ENCODE assay signal across 11 cellular contexts in the genomic region with DNA sequence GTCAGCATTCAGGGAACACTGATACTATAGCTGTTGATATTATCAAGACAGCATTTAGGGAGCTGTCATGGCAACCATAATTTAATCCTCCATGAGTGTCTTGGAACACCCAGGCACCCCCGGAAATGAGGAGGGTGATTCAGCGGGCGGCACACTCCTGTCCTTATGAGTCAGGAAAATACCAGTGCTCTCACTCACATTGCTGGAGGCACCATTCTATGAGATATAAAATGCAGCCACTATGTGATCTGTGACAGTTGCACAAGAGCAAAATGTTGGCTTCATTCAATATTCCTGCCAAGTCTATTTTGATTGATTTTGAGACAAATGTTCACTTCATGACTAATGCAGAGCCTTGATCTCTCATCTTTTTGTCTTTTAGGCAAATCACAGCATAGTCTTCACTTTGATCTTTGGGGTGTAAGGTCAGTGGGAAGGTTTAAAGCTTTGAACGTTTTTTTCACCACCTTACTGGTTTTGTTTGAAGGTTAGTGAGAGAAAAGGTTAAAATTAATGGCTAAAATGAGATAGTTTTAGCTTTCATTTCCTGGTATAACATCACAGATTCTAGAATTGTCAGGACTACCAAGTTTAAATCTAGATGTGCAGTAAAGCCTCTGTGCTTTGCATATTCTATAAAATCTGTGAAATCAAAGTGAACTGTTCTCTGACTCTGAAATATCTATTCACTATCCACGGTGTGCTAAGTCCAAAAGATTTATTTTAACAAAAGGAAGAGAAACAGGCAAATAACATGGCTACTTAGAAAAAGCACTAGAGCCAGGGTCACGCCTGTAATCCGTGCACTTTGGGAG. TPM values are rescaled to one million over a fixed set of nuclear protein-coding genes. Genes with fewer than 3 reads are reported as not detected.
DNase-seq lines count a peak whose midpoint lies in the region; ATAC-seq and TF ChIP-seq lines count a peak whose summit lies in the region.
"Had no signal": no experiment of that assay in that cellular context is flagged by ENCODE, and none has a peak within 500 bp of the region (broad histone marks: within the 10 kb centered on the region; RNA-seq: fewer than 3 reads in every experiment).

No MANE protein-coding gene starts in this region.

- no peak for DNase-seq in activated CD8-positive, alpha-beta T cell treated with anti-CD3 and anti-CD28 coated beads for 36 hours
- no peak for DNase-seq in activated CD8-positive, alpha-beta T cell treated with anti-CD3 and anti-CD28 coated beads, Interleukin-2, amount 10 ng/mL, durations not matched to agents 7 days and 5 days
- peak; percentile 69 for DNase-seq in SK-N-SH
- DNase-seq in head of caudate nucleus = peak in 38 of 42 donors; percentile 17 to 85 (median 56)
- no peak for DNase-seq in type B pancreatic cell (ENCODE audit: extremely low spot score, unreplicated experiment)
- no peak for DNase-seq in UCSD-AML1 (lab: John Stamatoyannopoulos, UW; ENCODE audit: unreplicated experiment)
- DNase-seq: CD8-positive, alpha-beta memory T cell had no signal

- peak; percentile 37 for ATAC-seq in activated CD8-positive, alpha-beta T cell treated with anti-CD3 and anti-CD28 coated beads for 36 hours
- no peak for ATAC-seq in activated CD8-positive, alpha-beta T cell treated with anti-CD3 and anti-CD28 coated beads, Interleukin-2, amount 10 ng/mL, durations not matched to agents 7 days and 5 days
- no peak for ATAC-seq in GM21786 (IDR thresholded peaks at IDR 0.05; ENCODE audit: unreplicated experiment)
- no peak for ATAC-seq in HG02884 (IDR thresholded peaks at IDR 0.05; ENCODE audit: unreplicated experiment)

- H3K36me3 Mint-ChIP-seq in activated CD8-positive, alpha-beta T cell treated with anti-CD3 and anti-CD28 coated beads for 36 hours (ENCODE audit: low read depth) = no peaks in the 10 kb centered on the region
- no peaks in the 10 kb centered on the region for H3K36me3 Mint-ChIP-seq in activated CD8-positive, alpha-beta T cell treated with anti-CD3 and anti-CD28 coated beads, Interleukin-2, amount 10 ng/mL, durations not matched to agents 7 days and 5 days (ENCODE audit: low read depth)
- no peaks in the 10 kb centered on the region for H3K36me3 Mint-ChIP-seq in type B pancreatic cell
- H3K36me3 Mint-ChIP-seq: CD8-positive, alpha-beta memory T cell had no signal

- intact Hi-C loops in activated CD8-positive, alpha-beta T cell treated with anti-CD3 and anti-CD28 coated beads for 36 hours (cut with micrococcal nuclease) = no loop called here
- intact Hi-C loops in head of caudate nucleus (cut with DNase I) = no loop called here

- H3K4me1 ChIP-seq in SK-N-SH (ENCODE audit: control insufficient read depth in 1 of 2, insufficient read depth in 2 of 2, low read depth in 1 of 2, low read length in 1 of 2) = peaks cover 16 to 44% of the 10 kb centered on the region in 2 experiments

- WGBS in SK-N-SH (ENCODE audit: low lambda C conversion rate) = 33% methylated on average over 7 of the region's 7 CpGs

- POLR2A ChIA-PET in activated CD8-positive, alpha-beta T cell treated with anti-CD3 and anti-CD28 coated beads for 36 hours (lab: Charles Lee) = interaction anchor here (1.2 kb wide), 1 partner anchor 25 kb away, joined by 3 read pairs; no protein-coding TSS in a partner anchor
- POLR2A ChIA-PET in activated CD8-positive, alpha-beta T cell treated with anti-CD3 and anti-CD28 coated beads, Interleukin-2, amount 10 ng/mL, durations not matched to agents 7 days and 5 days (lab: Charles Lee) = interaction anchor here (0.7 kb wide), 1 partner anchor 61 kb away, joined by 6 read pairs; no protein-coding TSS in a partner anchor
- POLR2A ChIA-PET in SK-N-SH (lab: Yijun Ruan, JAX) = no interaction called here

- no peak overlapping the region for H3K27ac Mint-ChIP-seq in activated CD8-positive, alpha-beta T cell treated with anti-CD3 and anti-CD28 coated beads for 36 hours
- H3K27ac Mint-ChIP-seq in activated CD8-positive, alpha-beta T cell treated with anti-CD3 and anti-CD28 coated beads, Interleukin-2, amount 10 ng/mL, durations not matched to agents 7 days and 5 days = no peak overlapping the region
- H3K27ac Mint-ChIP-seq in type B pancreatic cell = peak overlapping the region; percentile 88
- H3K27ac Mint-ChIP-seq: CD8-positive, alpha-beta memory T cell had no signal

- peak; percentile 72 to 94 for TF ChIP-seq EP300 in SK-N-SH (IDR thresholded peaks at IDR 0.05; ENCODE audit: borderline replicate concordance in 1 of 2, low read depth in 1 of 2, low read length in 1 of 2)

- H3K4me2 ChIP-seq in SK-N-SH = peak overlapping the region; percentile 60

- H4K20me1 ChIP-seq in SK-N-SH (ENCODE audit: insufficient read depth) = no peaks in the 10 kb centered on the region

- no peak for TF ChIP-seq CTCF in activated CD8-positive, alpha-beta T cell treated with anti-CD3 and anti-CD28 coated beads for 36 hours (IDR thresholded peaks at IDR 0.05)
- TF ChIP-seq CTCF in SK-N-SH (IDR thresholded peaks at IDR 0.05) (no peak), type B pancreatic cell (conservative IDR thresholded peaks at IDR 0.05) (no peak)

- peak overlapping the region; percentile 68 for H3K9ac ChIP-seq in SK-N-SH

- CTCF ChIA-PET in activated CD8-positive, alpha-beta T cell treated with anti-CD3 and anti-CD28 coated beads for 36 hours (lab: Charles Lee) = interaction anchor here (1.0 kb wide), 1 partner anchor 125 kb away, joined by 3 read pairs; no protein-coding TSS in a partner anchor
- CTCF ChIA-PET in activated CD8-positive, alpha-beta T cell treated with anti-CD3 and anti-CD28 coated beads, Interleukin-2, amount 10 ng/mL, durations not matched to agents 7 days and 5 days (lab: Charles Lee) = interaction anchor here (1.1 to 1.3 kb wide), 3 partner anchors 12 to 79 kb away, joined by 3 to 4 read pairs (median 3); partner anchors contain the start of gene ARHGAP12
- CTCF ChIA-PET in SK-N-SH (lab: Yijun Ruan, JAX) = interaction anchor here (0.8 to 0.9 kb wide), 2 partner anchors 11 to 79 kb away, joined by 3 to 7 read pairs; no protein-coding TSS in a partner anchor

- H3K9me2 ChIP-seq in SK-N-SH = no peaks in the 10 kb centered on the region

- no peaks in the 10 kb centered on the region for H3K9me3 Mint-ChIP-seq in activated CD8-positive, alpha-beta T cell treated with anti-CD3 and anti-CD28 coated beads for 36 hours
- H3K9me3 Mint-ChIP-seq in activated CD8-positive, alpha-beta T cell treated with anti-CD3 and anti-CD28 coated beads, Interleukin-2, amount 10 ng/mL, durations not matched to agents 7 days and 5 days (ENCODE audit: insufficient read depth) = no peaks in the 10 kb centered on the region
- H3K9me3 Mint-ChIP-seq in type B pancreatic cell = no peaks in the 10 kb centered on the region
- H3K9me3 Mint-ChIP-seq: CD8-positive, alpha-beta memory T cell; neural crest cell had no signal

- no peaks in the 10 kb centered on the region for H3K27me3 Mint-ChIP-seq in activated CD8-positive, alpha-beta T cell treated with anti-CD3 and anti-CD28 coated beads for 36 hours
- H3K27me3 Mint-ChIP-seq in activated CD8-positive, alpha-beta T cell treated with anti-CD3 and anti-CD28 coated beads, Interleukin-2, amount 10 ng/mL, durations not matched to agents 7 days and 5 days (ENCODE audit: low read depth) = no peaks in the 10 kb centered on the region
- no peaks in the 10 kb centered on the region for H3K27me3 Mint-ChIP-seq in type B pancreatic cell

- H2AFZ ChIP-seq in SK-N-SH (ENCODE audit: low read depth) = 0 out of 2 replicates have a peak overlapping the region, but pooled peaks have one; percentile 48

- no peaks in the 10 kb centered on the region for H3K9me3 ChIP-seq in SK-N-SH
- H3K9me3 ChIP-seq: ascending aorta had no signal

- peaks cover 46% of the 10 kb centered on the region for H3F3A ChIP-seq in SK-N-SH (replicated peaks; ENCODE audit: insufficient read depth)

- 0 out of 4 replicates have a peak overlapping the region, but pooled peaks of 1 of the 2 experiments have one; percentile 28 for H3K4me3 ChIP-seq in SK-N-SH (ENCODE audit: low read depth in 2 of 2, low read length in 1 of 2)
- H3K4me3 ChIP-seq: ascending aorta had no signal

- peak; percentile 4; the same call in 1 of the 2 replicates for TF ChIP-seq RAD21 in SK-N-SH (IDR thresholded peaks at IDR 0.05; ENCODE audit: low read length)

- H3K79me2 ChIP-seq in SK-N-SH (ENCODE audit: insufficient read depth) = no peaks in the 10 kb centered on the region

- peak overlapping the region; percentile 73 to 96 for H3K27ac ChIP-seq in SK-N-SH (ENCODE audit: low read depth in 2 of 2, low read length in 1 of 2)
- H3K27ac ChIP-seq: ascending aorta had no signal

- H3K27me3 ChIP-seq in SK-N-SH (ENCODE audit: insufficient read depth) = no peaks in the 10 kb centered on the region
- H3K27me3 ChIP-seq: ascending aorta had no signal

- no peak overlapping the region for H3K4me3 Mint-ChIP-seq in activated CD8-positive, alpha-beta T cell treated with anti-CD3 and anti-CD28 coated beads for 36 hours
- no peak overlapping the region for H3K4me3 Mint-ChIP-seq in activated CD8-positive, alpha-beta T cell treated with anti-CD3 and anti-CD28 coated beads, Interleukin-2, amount 10 ng/mL, durations not matched to agents 7 days and 5 days
- H3K4me3 Mint-ChIP-seq in type B pancreatic cell = peak overlapping the region; percentile 0
- H3K4me3 Mint-ChIP-seq: CD8-positive, alpha-beta memory T cell; neural crest cell had no signal

- peaks cover 13% of the 10 kb centered on the region for H3K4me1 Mint-ChIP-seq in activated CD8-positive, alpha-beta T cell treated with anti-CD3 and anti-CD28 coated beads for 36 hours (ENCODE audit: low read depth)
- peaks cover 13% of the 10 kb centered on the region for H3K4me1 Mint-ChIP-seq in activated CD8-positive, alpha-beta T cell treated with anti-CD3 and anti-CD28 coated beads, Interleukin-2, amount 10 ng/mL, durations not matched to agents 7 days and 5 days (ENCODE audit: low read depth)
- peaks cover 35% of the 10 kb centered on the region for H3K4me1 Mint-ChIP-seq in type B pancreatic cell (ENCODE audit: unreplicated experiment)

- no peaks in the 10 kb centered on the region for H3K36me3 ChIP-seq in SK-N-SH (replicated peaks in 1 of 2; ENCODE audit: control insufficient read depth in 1 of 2, insufficient read depth in 2 of 2, low read length in 1 of 2)
- H3K36me3 ChIP-seq: ascending aorta had no signal

TF ChIP-seq in SK-N-SH, 30 proteins besides CTCF, POLR2A, EP300 and RAD21 (continues in another document):
- TF ChIP-seq EZH2phosphoT487 (IDR thresholded peaks at IDR 0.05; ENCODE audit: borderline replicate concordance, low read depth) (no peak), SMC3 (IDR thresholded peaks at IDR 0.05; ENCODE audit: low read depth, low read length) (no peak), NRF1 (IDR thresholded peaks at IDR 0.05; ENCODE audit: low read depth, low read length) (no peak), MXI1 (IDR thresholded peaks at IDR 0.05; ENCODE audit: low read depth, low read length) (peak; percentile 64), NFIC (IDR thresholded peaks at IDR 0.05; ENCODE audit: borderline replicate concordance) (peak; percentile 94)

RNA-seq across cellular contexts. Expression of gene ARHGAP12, which starts 12.4 kb away (rescaled TPM):
- 1 to 10 TPM; 4.0 to 4.3 TPM for total RNA-seq in activated CD8-positive, alpha-beta T cell treated with anti-CD3 and anti-CD28 coated beads for 36 hours
- 1 to 10 TPM; 4.9 to 5.5 TPM for total RNA-seq in activated CD8-positive, alpha-beta T cell treated with anti-CD3 and anti-CD28 coated beads, Interleukin-2, amount 10 ng/mL, durations not matched to agents 7 days and 5 days
- polyA plus RNA-seq in SK-N-SH (2012; rRNA removed) = 8.6 and 12.2 TPM in 2 replicates
- polyA plus RNA-seq in SK-N-SH (2012; cell fraction: cytosol; rRNA removed) = 12.2 and 14.3 TPM in 2 replicates
- polyA plus RNA-seq in SK-N-SH (2012; cell fraction: nucleus; rRNA removed) = 9.5 and 23.9 TPM in 2 replicates
- 30.4 and 39.5 TPM in 2 replicates for total RNA-seq in type B pancreatic cell (ENCODE audit: low replicate concordance)

Comparison
In these comparisons a context has a peak if more than half of its experiments do, and no peak if none do; other contexts are left out.
1. DNase-seq: peak in SK-N-SH (single experiment) and head of caudate nucleus (38 of 42); none in activated CD8-positive, alpha-beta T cell treated with anti-CD3 and anti-CD28 coated beads for 36 hours (single experiment), activated CD8-positive, alpha-beta T cell treated with anti-CD3 and anti-CD28 coated beads, Interleukin-2, amount 10 ng/mL, durations not matched to agents 7 days and 5 days (single experiment), type B pancreatic cell (single experiment) and UCSD-AML1 (single experiment).